23 cellular contexts compared by ENCODE assay signal in genomic region chr11:121372028-121372427, GRCh38.
DNase-seq lines count a peak whose midpoint lies in the region; ATAC-seq, FAIRE-seq and TF ChIP-seq lines count a peak whose summit lies in the region.
"Had no signal": no experiment of that assay in that cellular context is flagged by ENCODE, and none has a peak within 500 bp of the region (broad histone marks: within the 10 kb centered on the region; RNA-seq: fewer than 3 reads in every experiment).

No MANE protein-coding gene starts in this region.

- peak overlapping the region; percentile 86 for H3K27ac Mint-ChIP-seq in WTC11
- H3K27ac Mint-ChIP-seq in glutamatergic neuron (ENCODE audit: unreplicated experiment), result no peak overlapping the region
- H3K27ac Mint-ChIP-seq: natural killer cell had no signal

- ATAC-seq in WTC11 (no peak), GM21529 (IDR thresholded peaks at IDR 0.05; ENCODE audit: unreplicated experiment) (no peak), GM18520 (IDR thresholded peaks at IDR 0.05; ENCODE audit: unreplicated experiment) (no peak)
- ATAC-seq: heart right ventricle, left lobe of liver, natural killer cell, Right ventricle myocardium inferior had no signal

- H3K4me1 ChIP-seq in small intestine (ENCODE audit: control insufficient read depth in 2 of 2, insufficient read depth in 1 of 2, low read depth in 1 of 2, low read length in 1 of 2), result peaks cover 0 to 6% of the 10 kb centered on the region in 2 donors

- H3K27me3 ChIP-seq in small intestine (ENCODE audit: control insufficient read depth in 2 of 2, insufficient read depth in 2 of 2, low read length in 2 of 2), result no peaks in the 10 kb centered on the region
- H3K27me3 ChIP-seq: suprapubic skin had no signal

- no peak for FAIRE-seq in small intestine (lab: Jason Lieb, UNC)
- FAIRE-seq: A204.1 had no signal

- TF ChIP-seq CTCF in WTC11 (IDR thresholded peaks at IDR 0.05), result no peak
- no peak for TF ChIP-seq CTCF in glutamatergic neuron (IDR thresholded peaks at IDR 0.05; ENCODE audit: partially characterized antibody, unreplicated experiment)

- DNase-seq in NCI-H2107 treated with DMSO at 0.1 percent for 48 hours (lab: John Stamatoyannopoulos, UW; ENCODE audit: unreplicated experiment) (peak; percentile 69), NCI-H2107 (lab: John Stamatoyannopoulos, UW) (no peak), NCI-H1930 (lab: John Stamatoyannopoulos, UW) (peak; percentile 31 to 35), WTC11 (ENCODE audit: low spot score) (no peak), small intestine (peak; percentile 65), glutamatergic neuron (no peak)
- DNase-seq: AML-193; CD4-positive, alpha-beta memory T cell; DMS79 treated with DMSO at 0.1 percent for 48 hours; effector CD4-positive, alpha-beta T cell; HCEC 1CT; heart right ventricle; Kasumi-1; natural killer cell; NCI-H82; stimulated activated naive B cell treated with anti-CD40 and anti-IgM and Interleukin-4, amounts not matched to agents 10 μg/mL and 1 μg/mL and 100 μg/mL, for 72 hours had no signal

- H3K4me1 Mint-ChIP-seq in WTC11, result peaks cover 70% of the 10 kb centered on the region
- H3K4me1 Mint-ChIP-seq in glutamatergic neuron (ENCODE audit: low read depth, unreplicated experiment), result peaks cover 6% of the 10 kb centered on the region

- H3K4me3 Mint-ChIP-seq in WTC11 (no peak overlapping the region), glutamatergic neuron (ENCODE audit: unreplicated experiment) (no peak overlapping the region)
- H3K4me3 Mint-ChIP-seq: natural killer cell had no signal

- H3K27me3 Mint-ChIP-seq in WTC11 (ENCODE audit: low read depth) (no peaks in the 10 kb centered on the region), glutamatergic neuron (ENCODE audit: unreplicated experiment) (no peaks in the 10 kb centered on the region)
- H3K27me3 Mint-ChIP-seq: stimulated activated naive B cell treated with anti-CD40 and anti-IgM and Interleukin-4, amounts not matched to agents 10 μg/mL and 1 μg/mL and 100 μg/mL, for 72 hours had no signal

- CTCF ChIA-PET in WTC11 (lab: Charles Lee), result no interaction called here

- no peaks in the 10 kb centered on the region for H3K36me3 ChIP-seq in small intestine (ENCODE audit: control insufficient read depth in 2 of 2, insufficient read depth in 2 of 2, low read length in 2 of 2)
- H3K36me3 ChIP-seq: heart right ventricle, suprapubic skin had no signal

- POLR2A ChIA-PET in WTC11 (lab: Charles Lee), result no interaction called here

- 23 to 66% (median 45%) methylated on average over 2 of the region's 2 CpGs for WGBS in small intestine, 3 donors

- H3K36me3 Mint-ChIP-seq in WTC11, result no peaks in the 10 kb centered on the region
- no peaks in the 10 kb centered on the region for H3K36me3 Mint-ChIP-seq in glutamatergic neuron (ENCODE audit: unreplicated experiment)
- H3K36me3 Mint-ChIP-seq: CD4-positive, alpha-beta memory T cell; natural killer cell had no signal

- no peak overlapping the region for H3K27ac ChIP-seq in small intestine (ENCODE audit: low read depth in 1 of 2, low read length in 1 of 2)
- H3K27ac ChIP-seq: heart right ventricle, suprapubic skin, VCaP had no signal

- peaks cover 8% of the 10 kb centered on the region; the same call in 1 of the 2 replicates for H3K9me3 Mint-ChIP-seq in WTC11
- no peaks in the 10 kb centered on the region for H3K9me3 Mint-ChIP-seq in glutamatergic neuron (ENCODE audit: unreplicated experiment)
- H3K9me3 Mint-ChIP-seq: natural killer cell had no signal

- no peaks in the 10 kb centered on the region for H3K9me3 ChIP-seq in small intestine (ENCODE audit: control insufficient read depth, low read depth)
- H3K9me3 ChIP-seq: heart right ventricle, suprapubic skin had no signal

- no peak overlapping the region for H3K4me3 ChIP-seq in small intestine (ENCODE audit: low read depth in 1 of 2, low read length in 2 of 2)
- H3K4me3 ChIP-seq: heart right ventricle, suprapubic skin had no signal

TF ChIP-seq in WTC11, 78 proteins besides CTCF, POLR2A, EP300 and RAD21:
- TF ChIP-seq AR (CRISPR knock-in tag; IDR thresholded peaks at IDR 0.05) (no peak), ATF2 (CRISPR knock-in tag; IDR thresholded peaks at IDR 0.05; ENCODE audit: borderline replicate concordance, low read depth) (no peak), ZMAT4 (CRISPR knock-in tag; IDR thresholded peaks at IDR 0.05) (no peak), CDX4 (CRISPR knock-in tag; IDR thresholded peaks at IDR 0.05; ENCODE audit: borderline replicate concordance) (no peak), ZNF317 (CRISPR knock-in tag; IDR thresholded peaks at IDR 0.05; ENCODE audit: borderline replicate concordance, low read depth) (no peak), MLX (CRISPR knock-in tag; IDR thresholded peaks at IDR 0.05) (no peak), SMAD4 (CRISPR knock-in tag; IDR thresholded peaks at IDR 0.05) (no peak), GABPB1 (CRISPR knock-in tag; IDR thresholded peaks at IDR 0.05) (no peak), FOXP4 (CRISPR knock-in tag; IDR thresholded peaks at IDR 0.05) (no peak), OVOL2 (CRISPR knock-in tag; IDR thresholded peaks at IDR 0.05; ENCODE audit: borderline replicate concordance) (no peak), USF1 (CRISPR knock-in tag; IDR thresholded peaks at IDR 0.05) (no peak)

Comparison
In these comparisons a context has a peak if more than half of its experiments do, and no peak if none do; other contexts are left out.
1. DNase-seq: peak in NCI-H2107 treated with DMSO at 0.1 percent for 48 hours (single experiment), NCI-H1930 (2 of 2) and small intestine (single experiment); none in NCI-H2107 (single experiment), WTC11 (single experiment) and glutamatergic neuron (single experiment).